ENCODE assay signal across 9 cellular contexts in the genomic region with DNA sequence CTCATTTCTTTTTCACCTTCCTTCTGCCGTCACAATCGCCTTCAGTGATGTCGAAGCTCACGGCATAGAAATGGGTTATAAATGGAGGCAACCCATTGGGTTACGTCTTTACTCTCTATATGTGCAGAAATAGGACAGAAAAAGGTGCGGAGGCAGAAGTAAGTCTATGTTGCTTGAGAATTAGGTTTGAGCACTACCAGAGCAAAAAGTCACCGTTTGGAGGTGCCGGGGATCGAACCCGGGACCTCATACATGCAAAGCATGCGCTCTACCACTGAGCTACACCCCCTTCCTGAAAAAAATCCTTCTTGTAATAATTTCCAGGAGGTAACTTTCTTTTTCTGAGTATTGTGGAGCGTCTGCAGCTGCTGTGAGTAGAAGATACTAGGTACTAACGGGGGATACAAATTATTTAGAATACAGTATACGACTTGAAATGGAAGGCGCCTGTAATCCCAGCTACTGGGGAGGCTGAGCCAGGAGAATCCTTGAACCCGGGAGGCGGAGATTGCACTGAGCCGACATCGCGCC.
DNase-seq lines count a peak whose midpoint lies in the region; ATAC-seq and TF ChIP-seq lines count a peak whose summit lies in the region.
"Had no signal": no experiment of that assay in that cellular context is flagged by ENCODE, and none has a peak within 500 bp of the region (broad histone marks: within the 10 kb centered on the region; RNA-seq: fewer than 3 reads in every experiment).

No MANE protein-coding gene starts in this region.

- no peaks in the 10 kb centered on the region for H3K36me3 ChIP-seq in HCT116 (ENCODE audit: control insufficient read depth in 1 of 2, insufficient read depth in 2 of 2, low read length in 2 of 2)
- H3K36me3 ChIP-seq in lower lobe of right lung: no peaks in the 10 kb centered on the region
- H3K36me3 ChIP-seq: neutrophil had no signal

- H3K27ac Mint-ChIP-seq in osteocyte (ENCODE audit: unreplicated experiment): no peak overlapping the region

- H3K27me3 Mint-ChIP-seq in osteocyte (ENCODE audit: unreplicated experiment): peaks cover 60% of the 10 kb centered on the region

- intact Hi-C loops in HCT116 (cut with micrococcal nuclease): loop anchor here (2.0 kb wide), 1 partner anchor 47 kb away; no protein-coding TSS in a partner anchor
- intact Hi-C loops in lower lobe of right lung (cut with DNase I): no loop called here

- peak overlapping the region; percentile 78 for H3K4me3 Mint-ChIP-seq in osteocyte (ENCODE audit: unreplicated experiment)

- H3K9ac ChIP-seq in HCT116 (ENCODE audit: low read length): peak overlapping the region; percentile 43

- peaks cover 5 to 23% of the 10 kb centered on the region in 2 experiments; a peak in 2 of 4 replicates for H3K4me1 ChIP-seq in HCT116 (ENCODE audit: control insufficient read depth in 1 of 2, insufficient read depth in 2 of 2, low read length in 2 of 2)
- no peaks in the 10 kb centered on the region for H3K4me1 ChIP-seq in lower lobe of right lung

- no peaks in the 10 kb centered on the region for H3K9me2 ChIP-seq in HCT116 (ENCODE audit: insufficient read depth)

- no peaks in the 10 kb centered on the region for H3K36me3 Mint-ChIP-seq in osteocyte (ENCODE audit: unreplicated experiment)

- peak overlapping the region; percentile 5; the same call in 1 of the 2 replicates for H3K27ac ChIP-seq in HCT116 (ENCODE audit: low read depth, low read length)
- no peak overlapping the region for H3K27ac ChIP-seq in coronary artery
- H3K27ac ChIP-seq in lower lobe of right lung: no peak overlapping the region
- H3K27ac ChIP-seq: neutrophil had no signal

- CTCF ChIA-PET in HCT116 (lab: Charles Lee): interaction anchor here (1.0 to 1.5 kb wide), 2 partner anchors 17 to 48 kb away, joined by 3 to 6 read pairs; no protein-coding TSS in a partner anchor

- TF ChIP-seq CTCF in HCT116 (IDR thresholded peaks at IDR 0.05 in 2 of 3, conservative IDR thresholded peaks at IDR 0.05 in 1 of 3; ENCODE audit: borderline replicate concordance in 1 of 3, insufficient read depth in 1 of 3, low read depth in 2 of 3, low read length in 2 of 3) (no peak), coronary artery (IDR thresholded peaks at IDR 0.05) (no peak), osteocyte (IDR thresholded peaks at IDR 0.05) (no peak), lower lobe of right lung (IDR thresholded peaks at IDR 0.05) (no peak)

- peak overlapping the region; percentile 95 for H2AFZ ChIP-seq in HCT116 (ENCODE audit: low read depth, low read length, poor library complexity, severe bottlenecking)

- no peaks in the 10 kb centered on the region for H4K20me1 ChIP-seq in HCT116 (ENCODE audit: insufficient read depth)

- peaks cover 30% of the 10 kb centered on the region for H3K4me1 Mint-ChIP-seq in osteocyte (ENCODE audit: unreplicated experiment)

- peak; percentile 67 for ATAC-seq in HCT116
- ATAC-seq in HG03442 (IDR thresholded peaks at IDR 0.05; ENCODE audit: unreplicated experiment): no peak
- no peak for ATAC-seq in lower lobe of right lung
- no peak for ATAC-seq in HG02973 (IDR thresholded peaks at IDR 0.05; ENCODE audit: unreplicated experiment)

- peak overlapping the region; percentile 84 for H3K4me2 ChIP-seq in HCT116 (ENCODE audit: low read length)

- no peak for TF ChIP-seq POLR2A in HCT116 (IDR thresholded peaks at IDR 0.05; ENCODE audit: borderline replicate concordance, extremely low read depth, insufficient read depth, insufficient read length)

- POLR2A ChIA-PET in HCT116 (lab: Charles Lee): interaction anchor here (1.0 to 1.2 kb wide), 2 partner anchors 31 to 48 kb away, joined by 4 to 8 read pairs; no protein-coding TSS in a partner anchor

- RAD21 ChIA-PET in HCT116 (lab: Charles Lee; ENCODE audit: low non-redundant PET in 1 of 2, low total read pairs in 2 of 2, uncharacterized antibody in 2 of 2, unreplicated experiment in 2 of 2): no interaction called here

- no peaks in the 10 kb centered on the region for H3K9me3 Mint-ChIP-seq in osteocyte (ENCODE audit: unreplicated experiment)

- BruUV-seq in HCT116 (replicated peaks; lab: Mats Ljungman, UMichigan): no TSS peak

- H3K4me3 ChIP-seq in HCT116 (replicated peaks in 1 of 2; ENCODE audit: low read depth in 1 of 2, low read length in 2 of 2) (peak overlapping the region; percentile 48 to 55), coronary artery (peak overlapping the region; percentile 32), lower lobe of right lung (no peak overlapping the region)

- no peaks in the 10 kb centered on the region for H3K27me3 ChIP-seq in HCT116 (ENCODE audit: insufficient read depth, low read length)
- H3K27me3 ChIP-seq in lower lobe of right lung (ENCODE audit: low read depth): peaks cover 97% of the 10 kb centered on the region

- DNase-seq in AG20443 (ENCODE audit: low spot score) (peak; percentile 19), HCT116 (ENCODE audit: low read depth, low spot score) (peak; percentile 68), RPMI7951 (ENCODE audit: low read depth) (peak; percentile 60), coronary artery (ENCODE audit: low spot score) (no peak), osteocyte (ENCODE audit: extremely low spot score, unreplicated experiment) (no peak), lower lobe of right lung (no peak)

- no peaks in the 10 kb centered on the region for H3K9me3 ChIP-seq in HCT116 (ENCODE audit: control insufficient read depth in 1 of 2, insufficient read depth in 1 of 2, low read depth in 1 of 2, low read length in 2 of 2)
- no peaks in the 10 kb centered on the region for H3K9me3 ChIP-seq in lower lobe of right lung
- H3K9me3 ChIP-seq: neutrophil had no signal

- no peak for TF ChIP-seq RAD21 in HCT116 (IDR thresholded peaks at IDR 0.05; ENCODE audit: low read depth)

- H3K79me2 ChIP-seq in HCT116 (ENCODE audit: insufficient read depth, low read length): no peaks in the 10 kb centered on the region

TF ChIP-seq in HCT116, 20 proteins besides CTCF, POLR2A, EP300 and RAD21:
- peak; percentile 65 for TF ChIP-seq CBX3 (IDR thresholded peaks at IDR 0.05; ENCODE audit: low read depth)
- TF ChIP-seq FOSL1 (IDR thresholded peaks at IDR 0.05; ENCODE audit: low read depth): no peak
- TF ChIP-seq REST (IDR thresholded peaks at IDR 0.05; ENCODE audit: low read depth): no peak
- no peak for TF ChIP-seq ZNF274 (IDR thresholded peaks at IDR 0.05; ENCODE audit: low read depth, low read length)
- TF ChIP-seq, protein P1, sequence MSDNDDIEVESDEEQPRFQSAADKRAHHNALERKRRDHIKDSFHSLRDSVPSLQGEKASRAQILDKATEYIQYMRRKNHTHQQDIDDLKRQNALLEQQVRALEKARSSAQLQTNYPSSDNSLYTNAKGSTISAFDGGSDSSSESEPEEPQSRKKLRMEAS (IDR thresholded peaks at IDR 0.05): no peak
- TF ChIP-seq YY1 (IDR thresholded peaks at IDR 0.05; ENCODE audit: extremely low read depth, insufficient replicate concordance, low read depth, low read length): no peak
- TF ChIP-seq, protein P2, sequence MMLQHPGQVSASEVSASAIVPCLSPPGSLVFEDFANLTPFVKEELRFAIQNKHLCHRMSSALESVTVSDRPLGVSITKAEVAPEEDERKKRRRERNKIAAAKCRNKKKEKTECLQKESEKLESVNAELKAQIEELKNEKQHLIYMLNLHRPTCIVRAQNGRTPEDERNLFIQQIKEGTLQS (IDR thresholded peaks at IDR 0.05): peak; percentile 89
- TF ChIP-seq TCF7L2 (IDR thresholded peaks at IDR 0.05; ENCODE audit: borderline replicate concordance, extremely low read depth, insufficient read depth, insufficient read length): no peak
- no peak for TF ChIP-seq POLR2AphosphoS5 (IDR thresholded peaks at IDR 0.05; ENCODE audit: low read depth, low read length)
- TF ChIP-seq EGR1 (IDR thresholded peaks at IDR 0.05; ENCODE audit: low read depth): 0 out of 2 replicates have a peak, but pooled peaks have one; percentile 26
TF ChIP-seq in HCT116: peak in this region for 3.

Comparison
In these comparisons a context has a peak if more than half of its experiments do, and no peak if none do; other contexts are left out.
1. DNase-seq: peak in AG20443 (single experiment), HCT116 (single experiment) and RPMI7951 (single experiment); none in coronary artery (single experiment), osteocyte (single experiment) and lower lobe of right lung (single experiment).